Comparison of ENCODE assay signal across 1 cellular context in the genomic region with DNA sequence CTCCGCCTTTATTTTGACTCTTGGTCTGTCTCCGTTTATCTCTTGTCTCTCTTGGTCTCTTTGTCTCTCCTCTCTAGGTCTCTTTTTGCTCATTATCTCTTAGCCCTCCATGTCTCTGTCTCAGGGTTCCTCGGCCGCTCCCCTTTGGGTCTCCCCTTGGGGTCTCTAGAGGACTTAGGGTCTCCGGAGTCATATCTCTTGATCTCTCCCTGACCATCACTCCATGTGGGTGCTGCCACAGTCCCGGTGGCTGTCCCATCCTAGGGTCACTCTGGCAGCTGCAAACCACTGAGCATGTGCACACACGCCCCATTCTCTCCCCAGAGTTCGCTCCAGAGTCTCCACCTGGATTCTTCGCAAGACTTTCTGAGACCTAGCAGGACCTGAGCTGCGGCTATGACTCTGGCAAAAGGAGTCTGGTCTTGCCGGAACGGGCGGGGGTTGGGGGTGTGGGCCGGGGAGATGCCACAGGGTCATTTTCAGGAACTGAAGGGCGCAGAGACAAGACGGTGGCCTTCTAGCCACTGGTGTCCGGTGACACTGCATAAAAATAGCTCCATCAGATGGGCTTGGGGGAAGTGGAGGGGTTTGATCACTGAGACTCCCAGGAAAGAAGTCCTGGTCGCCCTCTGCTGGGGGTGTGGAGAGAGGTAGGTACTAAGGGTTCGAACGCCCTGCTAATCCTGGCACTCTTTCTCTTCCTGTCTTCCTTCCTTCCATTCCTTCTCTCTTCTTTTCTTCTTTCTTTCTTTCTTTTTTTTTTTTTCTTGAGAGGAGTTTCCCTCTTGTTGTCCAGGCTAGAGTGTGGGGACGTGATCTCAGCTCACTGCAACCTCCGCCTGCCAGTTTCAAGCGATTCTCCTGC.
TF ChIP-seq lines count a peak whose summit lies in the region.

No MANE protein-coding gene starts in this region.

TF ChIP-seq in K562, 482 proteins besides CTCF, POLR2A, EP300 and RAD21 (continued from another document):
- TF ChIP-seq, protein P1, sequence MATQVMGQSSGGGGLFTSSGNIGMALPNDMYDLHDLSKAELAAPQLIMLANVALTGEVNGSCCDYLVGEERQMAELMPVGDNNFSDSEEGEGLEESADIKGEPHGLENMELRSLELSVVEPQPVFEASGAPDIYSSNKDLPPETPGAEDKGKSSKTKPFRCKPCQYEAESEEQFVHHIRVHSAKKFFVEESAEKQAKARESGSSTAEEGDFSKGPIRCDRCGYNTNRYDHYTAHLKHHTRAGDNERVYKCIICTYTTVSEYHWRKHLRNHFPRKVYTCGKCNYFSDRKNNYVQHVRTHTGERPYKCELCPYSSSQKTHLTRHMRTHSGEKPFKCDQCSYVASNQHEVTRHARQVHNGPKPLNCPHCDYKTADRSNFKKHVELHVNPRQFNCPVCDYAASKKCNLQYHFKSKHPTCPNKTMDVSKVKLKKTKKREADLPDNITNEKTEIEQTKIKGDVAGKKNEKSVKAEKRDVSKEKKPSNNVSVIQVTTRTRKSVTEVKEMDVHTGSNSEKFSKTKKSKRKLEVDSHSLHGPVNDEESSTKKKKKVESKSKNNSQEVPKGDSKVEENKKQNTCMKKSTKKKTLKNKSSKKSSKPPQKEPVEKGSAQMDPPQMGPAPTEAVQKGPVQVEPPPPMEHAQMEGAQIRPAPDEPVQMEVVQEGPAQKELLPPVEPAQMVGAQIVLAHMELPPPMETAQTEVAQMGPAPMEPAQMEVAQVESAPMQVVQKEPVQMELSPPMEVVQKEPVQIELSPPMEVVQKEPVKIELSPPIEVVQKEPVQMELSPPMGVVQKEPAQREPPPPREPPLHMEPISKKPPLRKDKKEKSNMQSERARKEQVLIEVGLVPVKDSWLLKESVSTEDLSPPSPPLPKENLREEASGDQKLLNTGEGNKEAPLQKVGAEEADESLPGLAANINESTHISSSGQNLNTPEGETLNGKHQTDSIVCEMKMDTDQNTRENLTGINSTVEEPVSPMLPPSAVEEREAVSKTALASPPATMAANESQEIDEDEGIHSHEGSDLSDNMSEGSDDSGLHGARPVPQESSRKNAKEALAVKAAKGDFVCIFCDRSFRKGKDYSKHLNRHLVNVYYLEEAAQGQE (CRISPR knock-in tag; IDR thresholded peaks at IDR 0.05; ENCODE audit: low read depth), result no peak
- TF ChIP-seq ZNF717 (CRISPR knock-in tag; IDR thresholded peaks at IDR 0.05) (no peak), YY1 (IDR thresholded peaks at IDR 0.05; ENCODE audit: borderline replicate concordance in 1 of 3, control insufficient read depth in 1 of 3, extremely low read depth in 1 of 3, insufficient read depth in 3 of 3, insufficient read length in 1 of 3, insufficient replicate concordance in 2 of 3, low read depth in 1 of 3, low read length in 2 of 3) (peak in 2 of 3 experiments; percentile 10 to 20), MEF2D (tag; conservative IDR thresholded peaks at IDR 0.05; ENCODE audit: low read depth) (peak; percentile 83), ZNF197 (CRISPR knock-in tag; IDR thresholded peaks at IDR 0.05; ENCODE audit: low read depth) (no peak), HNRNPK (IDR thresholded peaks at IDR 0.05; ENCODE audit: low read depth, low read length, poor library complexity, severe bottlenecking) (no peak), KHSRP (IDR thresholded peaks at IDR 0.05) (no peak), ZNF764 (CRISPR knock-in tag; IDR thresholded peaks at IDR 0.05; ENCODE audit: low read depth) (no peak), ZFP36 (IDR thresholded peaks at IDR 0.05; ENCODE audit: low read depth, low read length, partially characterized antibody) (no peak), ZNF354B (CRISPR knock-in tag; IDR thresholded peaks at IDR 0.05) (no peak), DNMT1 (IDR thresholded peaks at IDR 0.05) (no peak), MECOM (CRISPR knock-in tag; IDR thresholded peaks at IDR 0.05) (no peak), NR2C1 (IDR thresholded peaks at IDR 0.05) (no peak), NR2C1 (tag; IDR thresholded peaks at IDR 0.05) (no peak), HMGN3 (IDR thresholded peaks at IDR 0.05; ENCODE audit: borderline replicate concordance, extremely low read depth, insufficient read length, low read depth, low read length) (no peak), ELF4 (CRISPR knock-in tag; IDR thresholded peaks at IDR 0.05) (no peak)
- TF ChIP-seq, protein P2, sequence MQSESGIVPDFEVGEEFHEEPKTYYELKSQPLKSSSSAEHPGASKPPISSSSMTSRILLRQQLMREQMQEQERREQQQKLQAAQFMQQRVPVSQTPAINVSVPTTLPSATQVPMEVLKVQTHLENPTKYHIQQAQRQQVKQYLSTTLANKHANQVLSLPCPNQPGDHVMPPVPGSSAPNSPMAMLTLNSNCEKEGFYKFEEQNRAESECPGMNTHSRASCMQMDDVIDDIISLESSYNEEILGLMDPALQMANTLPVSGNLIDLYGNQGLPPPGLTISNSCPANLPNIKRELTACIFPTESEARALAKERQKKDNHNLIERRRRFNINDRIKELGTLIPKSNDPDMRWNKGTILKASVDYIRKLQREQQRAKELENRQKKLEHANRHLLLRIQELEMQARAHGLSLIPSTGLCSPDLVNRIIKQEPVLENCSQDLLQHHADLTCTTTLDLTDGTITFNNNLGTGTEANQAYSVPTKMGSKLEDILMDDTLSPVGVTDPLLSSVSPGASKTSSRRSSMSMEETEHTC (IDR thresholded peaks at IDR 0.05), result no peak
- TF ChIP-seq, protein P3, sequence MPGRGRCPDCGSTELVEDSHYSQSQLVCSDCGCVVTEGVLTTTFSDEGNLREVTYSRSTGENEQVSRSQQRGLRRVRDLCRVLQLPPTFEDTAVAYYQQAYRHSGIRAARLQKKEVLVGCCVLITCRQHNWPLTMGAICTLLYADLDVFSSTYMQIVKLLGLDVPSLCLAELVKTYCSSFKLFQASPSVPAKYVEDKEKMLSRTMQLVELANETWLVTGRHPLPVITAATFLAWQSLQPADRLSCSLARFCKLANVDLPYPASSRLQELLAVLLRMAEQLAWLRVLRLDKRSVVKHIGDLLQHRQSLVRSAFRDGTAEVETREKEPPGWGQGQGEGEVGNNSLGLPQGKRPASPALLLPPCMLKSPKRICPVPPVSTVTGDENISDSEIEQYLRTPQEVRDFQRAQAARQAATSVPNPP (IDR thresholded peaks at IDR 0.05; ENCODE audit: borderline replicate concordance, insufficient read depth, insufficient read length), result no peak
